Comparison of ENCODE assay signal across 9 cellular contexts in the genomic region with DNA sequence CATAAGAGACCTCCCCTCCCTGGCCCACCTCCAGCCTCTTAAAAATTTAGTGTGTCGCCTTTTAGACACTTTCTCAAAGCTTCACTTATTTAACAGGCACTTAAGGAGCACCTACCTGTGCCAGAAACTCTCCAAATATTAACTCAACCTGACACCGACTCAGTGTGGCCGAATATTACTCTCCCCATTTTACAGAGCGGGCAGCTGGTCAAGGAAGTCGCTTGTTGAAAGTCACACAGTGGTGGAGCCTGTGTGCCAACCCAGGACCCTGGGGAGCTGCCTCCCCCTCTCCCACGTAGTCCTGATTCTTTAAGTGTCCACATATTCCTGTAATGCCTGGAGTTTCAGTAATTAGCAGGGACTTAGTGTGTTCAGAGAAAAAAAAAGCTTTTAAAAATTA. TPM values are rescaled to one million over a fixed set of nuclear protein-coding genes. Genes with fewer than 3 reads are reported as not detected.
A peak's percentile ranks its signal among the peaks of the same experiment; 100 is the strongest.
DNase-seq lines count a peak whose midpoint lies in the region; ATAC-seq, FAIRE-seq and TF ChIP-seq lines count a peak whose summit lies in the region.
"Had no signal": no experiment of that assay in that cellular context is flagged by ENCODE, and none has a peak within 500 bp of the region (broad histone marks: within the 10 kb centered on the region; RNA-seq: fewer than 3 reads in every experiment).

No MANE protein-coding gene starts in this region.

- peak overlapping the region; percentile 76 for H3K4me3 Mint-ChIP-seq in activated T-helper 17 cell treated with anti-CD3 and anti-CD28 coated beads, Interleukin-2, amount 50 U/mL, for 72 hours

- peaks cover 4% of the 10 kb centered on the region for H3K36me3 Mint-ChIP-seq in activated T-helper 17 cell treated with anti-CD3 and anti-CD28 coated beads, Interleukin-2, amount 50 U/mL, for 72 hours (ENCODE audit: low read depth)

- H3K4me3 ChIP-seq in kidney (ENCODE audit: low read length in 2 of 2) (peak overlapping the region; percentile 85 to 86), stomach smooth muscle (ENCODE audit: low read length in 2 of 2) (peak overlapping the region; percentile 6 to 86)

- no peaks in the 10 kb centered on the region for H3K9me3 Mint-ChIP-seq in activated T-helper 17 cell treated with anti-CD3 and anti-CD28 coated beads, Interleukin-2, amount 50 U/mL, for 72 hours

- H3K9me3 ChIP-seq in kidney (ENCODE audit: control insufficient read depth in 1 of 2, low read length in 2 of 2): no peaks in the 10 kb centered on the region
- H3K9me3 ChIP-seq in stomach smooth muscle (ENCODE audit: control insufficient read depth in 2 of 2, low read length in 2 of 2): no peaks in the 10 kb centered on the region

- no peaks in the 10 kb centered on the region for H3K27me3 ChIP-seq in stomach smooth muscle (ENCODE audit: control insufficient read depth in 1 of 2, insufficient read depth in 2 of 2, low read length in 2 of 2)

- peaks cover 4% of the 10 kb centered on the region for H3K27me3 Mint-ChIP-seq in activated T-helper 17 cell treated with anti-CD3 and anti-CD28 coated beads, Interleukin-2, amount 50 U/mL, for 72 hours

- H3K4me1 Mint-ChIP-seq in activated T-helper 17 cell treated with anti-CD3 and anti-CD28 coated beads, Interleukin-2, amount 50 U/mL, for 72 hours: peaks cover 4% of the 10 kb centered on the region

- H3K27ac Mint-ChIP-seq in activated T-helper 17 cell treated with anti-CD3 and anti-CD28 coated beads, Interleukin-2, amount 50 U/mL, for 72 hours: peak overlapping the region; percentile 61

- ATAC-seq in activated T-helper 17 cell treated with anti-CD3 and anti-CD28 coated beads, Interleukin-2, amount 50 U/mL, for 72 hours (replicated peaks): no peak
- ATAC-seq in HG03175 (IDR thresholded peaks at IDR 0.05; ENCODE audit: unreplicated experiment): no peak

- FAIRE-seq in kidney (lab: Jason Lieb, UNC): no peak
- FAIRE-seq: endometrium had no signal

- H3K27ac ChIP-seq in kidney (ENCODE audit: low read depth in 2 of 2, low read length in 2 of 2) (no peak overlapping the region), stomach smooth muscle (ENCODE audit: low read length) (peak overlapping the region; percentile 84)

- H3K4me1 ChIP-seq in kidney (ENCODE audit: control insufficient read depth in 1 of 2, insufficient read depth in 1 of 2, low read depth in 1 of 2, low read length in 2 of 2): peaks cover 8 to 11% of the 10 kb centered on the region in 2 donors
- peaks cover 71% of the 10 kb centered on the region for H3K4me1 ChIP-seq in stomach smooth muscle (ENCODE audit: control insufficient read depth, insufficient read depth, low read length)

- no peaks in the 10 kb centered on the region for H3K36me3 ChIP-seq in kidney (ENCODE audit: control insufficient read depth in 1 of 2, insufficient read depth in 2 of 2, low read length in 2 of 2)
- H3K36me3 ChIP-seq in stomach smooth muscle (ENCODE audit: control insufficient read depth in 2 of 2, insufficient read depth in 2 of 2, low read length in 2 of 2): no peaks in the 10 kb centered on the region

- TF ChIP-seq CTCF in kidney (IDR thresholded peaks at IDR 0.05; ENCODE audit: borderline replicate concordance, extremely low read depth, insufficient read depth): no peak

- H3K9ac ChIP-seq in kidney (ENCODE audit: low read length in 2 of 2): peak overlapping the region in 1 of 2 donors; percentile 93
- peak overlapping the region; percentile 80 to 94 for H3K9ac ChIP-seq in stomach smooth muscle (ENCODE audit: low read length in 2 of 2)

- DNase-seq in NCI-H82 (lab: John Stamatoyannopoulos, UW): peak; percentile 6
- no peak for DNase-seq in NCI-H82 treated with DMSO at 0.1 percent for 48 hours (lab: John Stamatoyannopoulos, UW; ENCODE audit: unreplicated experiment)
- no peak for DNase-seq in kidney
- no peak for DNase-seq in dedifferentiated amniotic fluid mesenchymal stem cell (ENCODE audit: extremely low spot score)
- no peak for DNase-seq in islet precursor cell

- intact Hi-C loops in kidney (cut with DNase I): no loop called here

RNA-seq across cellular contexts. Expression of a gene that starts 1.0 kb away (rescaled TPM):
- 1 to 10 TPM; 1.6 to 2.3 TPM for total RNA-seq in activated T-helper 17 cell treated with anti-CD3 and anti-CD28 coated beads, Interleukin-2, amount 50 U/mL, for 72 hours
- 30.4 TPM for total RNA-seq in kidney
- polyA plus RNA-seq in kidney (ENCODE audit: insufficient read depth, low read depth, low replicate concordance): 12.9 TPM
